In genomic region chr2:44779793-44780192, GRCh38 we compare ENCODE assay signal across 22 cellular contexts.
A peak's percentile ranks its signal among the peaks of the same experiment; 100 is the strongest.
DNase-seq lines count a peak whose midpoint lies in the region; ATAC-seq, FAIRE-seq and TF ChIP-seq lines count a peak whose summit lies in the region.
"Had no signal": no experiment of that assay in that cellular context is flagged by ENCODE, and none has a peak within 500 bp of the region (broad histone marks: within the 10 kb centered on the region; RNA-seq: fewer than 3 reads in every experiment).

No MANE protein-coding gene starts in this region.

- no peaks in the 10 kb centered on the region for H3K79me1 ChIP-seq in H1 (ENCODE audit: low read depth, low read length)

- H3K4me3 ChIP-seq in GM12875 (ENCODE audit: low read depth, low read length) = peak overlapping the region; percentile 46
- H3K4me3 ChIP-seq in H1 (ENCODE audit: extremely low read depth in 1 of 4, insufficient read depth in 2 of 4, low read depth in 3 of 4, low read length in 4 of 4) = peak overlapping the region in 1 of 4 experiments; percentile 50; a peak in 1 of 8 replicates
- H3K4me3 ChIP-seq in PC-9 = no peak overlapping the region
- no peak overlapping the region for H3K4me3 ChIP-seq in SK-N-SH (ENCODE audit: low read depth in 2 of 2, low read length in 1 of 2)
- H3K4me3 ChIP-seq: GM23248, Peyer's patch had no signal

- BruUV-seq in PC-9 (replicated peaks; lab: Mats Ljungman, UMichigan) = no TSS peak

- H4K20me1 ChIP-seq in H1 (replicated peaks in 1 of 2; ENCODE audit: control insufficient read depth in 1 of 2, insufficient read depth in 2 of 2, low read length in 2 of 2) (no peaks in the 10 kb centered on the region), PC-9 (ENCODE audit: insufficient read depth) (no peaks in the 10 kb centered on the region; the same call in 1 of the 2 replicates), SK-N-SH (ENCODE audit: insufficient read depth) (no peaks in the 10 kb centered on the region)

- H4K8ac ChIP-seq in H1 (ENCODE audit: extremely low read depth, insufficient read depth, low read length) = no peak overlapping the region

- H2BK15ac ChIP-seq in H1 (ENCODE audit: low read length) = peak overlapping the region; percentile 20

- H3K4me1 ChIP-seq in H1 (replicated peaks in 1 of 4; ENCODE audit: control insufficient read depth in 3 of 4, insufficient read depth in 4 of 4, low read length in 3 of 4) (peaks cover 16 to 34% (median 29%) of the 10 kb centered on the region in 4 experiments), PC-9 (replicated peaks; ENCODE audit: insufficient read depth) (no peaks in the 10 kb centered on the region), SK-N-SH (ENCODE audit: control insufficient read depth in 1 of 2, insufficient read depth in 2 of 2, low read depth in 1 of 2, low read length in 1 of 2) (peaks cover 0 to 37% of the 10 kb centered on the region in 2 experiments; a peak in 2 of 4 replicates)
- H3K4me1 ChIP-seq: Peyer's patch had no signal

- peak overlapping the region; percentile 1 for H2BK120ac ChIP-seq in H1 (replicated peaks; ENCODE audit: low read depth, low read length)

- TF ChIP-seq RAD21 in H1 (IDR thresholded peaks at IDR 0.05 in 1 of 2, conservative IDR thresholded peaks at IDR 0.05 in 1 of 2; ENCODE audit: low read depth in 2 of 2, low read length in 2 of 2) (no peak), SK-N-SH (IDR thresholded peaks at IDR 0.05; ENCODE audit: low read length) (no peak)

- TF ChIP-seq CTCF in GM12875 (IDR thresholded peaks at IDR 0.05; ENCODE audit: borderline replicate concordance, insufficient read depth, low read depth, low read length) (no peak), H1 (IDR thresholded peaks at IDR 0.05; ENCODE audit: control extremely low read depth in 1 of 3, insufficient read depth in 1 of 3, low read depth in 1 of 3, low read length in 3 of 3) (no peak), PC-9 (conservative IDR thresholded peaks at IDR 0.05) (no peak), SK-N-SH (IDR thresholded peaks at IDR 0.05) (no peak)

- H3F3A ChIP-seq in PC-9 (ENCODE audit: insufficient read depth, low read depth) (no peaks in the 10 kb centered on the region), SK-N-SH (replicated peaks; ENCODE audit: insufficient read depth) (no peaks in the 10 kb centered on the region)

- H3K27ac ChIP-seq in H1 (ENCODE audit: low read depth, low read length) (no peak overlapping the region), PC-9 (no peak overlapping the region), SK-N-SH (ENCODE audit: low read depth in 2 of 2, low read length in 1 of 2) (no peak overlapping the region)
- H3K27ac ChIP-seq: GM23248, HL-60, Peyer's patch had no signal

- H3K56ac ChIP-seq in H1 (replicated peaks; ENCODE audit: insufficient read length, low read depth, low read length) = no peak overlapping the region

- peaks cover 0 to 2% (median 0%) of the 10 kb centered on the region in 4 experiments; a peak in 1 of 7 replicates for H3K27me3 ChIP-seq in H1 (replicated peaks in 1 of 4; ENCODE audit: control insufficient read depth in 3 of 4, extremely low read depth in 1 of 4, insufficient read depth in 3 of 4, low read length in 3 of 4)
- H3K27me3 ChIP-seq in PC-9 (ENCODE audit: insufficient read depth, low read depth) = no peaks in the 10 kb centered on the region
- H3K27me3 ChIP-seq in SK-N-SH (ENCODE audit: insufficient read depth) = no peaks in the 10 kb centered on the region
- H3K27me3 ChIP-seq: Peyer's patch had no signal

- H2BK12ac ChIP-seq in H1 (ENCODE audit: low read depth, low read length) = no peak overlapping the region; the same call in 1 of the 2 replicates

- ATAC-seq in HG03175 (IDR thresholded peaks at IDR 0.05; ENCODE audit: unreplicated experiment) = peak; percentile 31
- ATAC-seq in HG03025 (IDR thresholded peaks at IDR 0.05; ENCODE audit: low FRiP score, unreplicated experiment) = no peak
- ATAC-seq: HCT116 had no signal

- H3K79me2 ChIP-seq in H1 (ENCODE audit: control insufficient read depth in 1 of 2, insufficient read depth in 2 of 2, low read length in 2 of 2) = no peaks in the 10 kb centered on the region
- no peaks in the 10 kb centered on the region for H3K79me2 ChIP-seq in PC-9 (ENCODE audit: low read depth)
- no peaks in the 10 kb centered on the region for H3K79me2 ChIP-seq in SK-N-SH (ENCODE audit: insufficient read depth)

- H3K9me2 ChIP-seq in PC-9 (ENCODE audit: insufficient read depth) = no peaks in the 10 kb centered on the region
- no peaks in the 10 kb centered on the region for H3K9me2 ChIP-seq in SK-N-SH

- H3K36me3 ChIP-seq in H1 (ENCODE audit: control insufficient read depth in 2 of 4, insufficient read depth in 4 of 4, low read length in 3 of 4) (no peaks in the 10 kb centered on the region), PC-9 (ENCODE audit: low read depth) (no peaks in the 10 kb centered on the region), SK-N-SH (replicated peaks in 1 of 2; ENCODE audit: control insufficient read depth in 1 of 2, insufficient read depth in 2 of 2, low read length in 1 of 2) (no peaks in the 10 kb centered on the region)
- H3K36me3 ChIP-seq: Peyer's patch had no signal

- no peak overlapping the region for H3K4ac ChIP-seq in H1 (replicated peaks; ENCODE audit: insufficient read length, low read depth, low read length)

- H3K18ac ChIP-seq in H1 (ENCODE audit: extremely low read depth, low read length) = no peak overlapping the region; the same call in 1 of the 2 replicates

- 88% methylated on average over 2 of the region's 2 CpGs; no CpG with 5 or more reads in 1 of the 2 experiments for WGBS in H1 (ENCODE audit: extremely low coverage in 1 of 2, insufficient coverage in 1 of 2, insufficient read length in 1 of 2, insufficient replicate concordance in 2 of 2, low coverage in 1 of 2, low lambda C conversion rate in 2 of 2, missing lambda C conversion rate in 1 of 2), 2 experiments
- WGBS in SK-N-SH (ENCODE audit: low lambda C conversion rate) = 34% methylated on average over 2 of the region's 2 CpGs

- CTCF ChIA-PET in H1 (lab: Charles Lee; ENCODE audit: partially characterized antibody) (interaction anchor here (0.6 to 3.3 kb wide), 13 partner anchors 10 to 452 kb away, joined by 3 to 18 read pairs (median 4); no protein-coding TSS in a partner anchor), PC-9 (lab: Charles Lee) (no interaction called here), SK-N-SH (lab: Yijun Ruan, JAX) (interaction anchor here (1.0 to 3.2 kb wide), 7 partner anchors 9 to 387 kb away, joined by 3 to 11 read pairs (median 3); no protein-coding TSS in a partner anchor)

- FAIRE-seq in H1 (lab: Jason Lieb, UNC) = no peak

- H3K9ac ChIP-seq in H1 (replicated peaks in 1 of 4; ENCODE audit: extremely low read depth in 1 of 4, low read depth in 3 of 4, low read length in 3 of 4) (no peak overlapping the region), SK-N-SH (no peak overlapping the region)
- H3K9ac ChIP-seq: GM23248 had no signal

- TF ChIP-seq POLR2A in H1 (IDR thresholded peaks at IDR 0.05; ENCODE audit: control extremely low read depth in 1 of 2, low read depth in 2 of 2, low read length in 2 of 2) = no peak

- no peak for DNase-seq in H1 (ENCODE audit: low read depth in 1 of 2, low spot score in 2 of 2)
- DNase-seq in PC-9 = no peak
- no peak for DNase-seq in SK-N-SH
- no peak for DNase-seq in stimulated activated naive CD4-positive, alpha-beta T cell treated with Interleukin-2 at 50 U/mL for 16 hours (lab: John Stamatoyannopoulos, UW)
- DNase-seq: ACHN; AML-193; Caco-2; CD4-positive, alpha-beta T cell; GDM1; GM23248; IMR-90; NCI-H1417 treated with DMSO at 0.1 percent for 48 hours; NCI-H187 treated with DMSO at 0.1 percent for 48 hours; NCI-H226; NCI-H524; Peyer's patch; SW 1271 had no signal

- no peak overlapping the region for H4K5ac ChIP-seq in H1 (ENCODE audit: insufficient read length, low read depth, low read length)

- no peak overlapping the region for H3K23ac ChIP-seq in H1 (ENCODE audit: insufficient read length)

- H2BK5ac ChIP-seq in H1 (ENCODE audit: low read depth, low read length) = no peak overlapping the region; the same call in 1 of the 2 replicates

- POLR2A ChIA-PET in H1 (lab: Charles Lee; ENCODE audit: partially characterized antibody) = interaction anchor here (0.9 to 4.1 kb wide), 10 partner anchors 10 to 511 kb away, joined by 3 to 27 read pairs (median 4); no protein-coding TSS in a partner anchor
- POLR2A ChIA-PET in PC-9 (lab: Charles Lee; ENCODE audit: unreplicated experiment) = interaction anchor here (0.6 kb wide), 1 partner anchor 567 kb away, joined by 3 read pairs; no protein-coding TSS in a partner anchor
- POLR2A ChIA-PET in SK-N-SH (lab: Yijun Ruan, JAX) = no interaction called here

- H3K4me2 ChIP-seq in H1 (ENCODE audit: insufficient read depth in 1 of 2, low read depth in 2 of 2, low read length in 2 of 2) (peak overlapping the region in 1 of 2 experiments; percentile 82; a peak in 2 of 4 replicates), PC-9 (no peak overlapping the region), SK-N-SH (no peak overlapping the region)

- peaks cover 0 to 4% of the 10 kb centered on the region in 2 experiments; a peak in 1 of 4 replicates for H3K9me3 ChIP-seq in H1 (ENCODE audit: insufficient read depth in 2 of 2, low read depth in 1 of 2, low read length in 1 of 2)
- H3K9me3 ChIP-seq in PC-9 (ENCODE audit: insufficient read depth, low read depth) = peaks cover 3% of the 10 kb centered on the region; the same call in 1 of the 2 replicates
- H3K9me3 ChIP-seq in SK-N-SH = no peaks in the 10 kb centered on the region
- H3K9me3 ChIP-seq: Peyer's patch had no signal

- peak overlapping the region; percentile 77 for H4K91ac ChIP-seq in H1 (replicated peaks; ENCODE audit: insufficient read length, low read length)

- peaks cover 8% of the 10 kb centered on the region; the same call in 1 of the 2 replicates for H3K23me2 ChIP-seq in H1 (ENCODE audit: low read depth, low read length)

- H2AK5ac ChIP-seq in H1 (ENCODE audit: low read depth, low read length) = peak overlapping the region; percentile 31; the same call in 1 of the 2 replicates

- TF ChIP-seq EP300 in H1 (IDR thresholded peaks at IDR 0.05; ENCODE audit: borderline replicate concordance in 1 of 2, low read depth in 2 of 2, low read length in 2 of 2) (no peak), SK-N-SH (IDR thresholded peaks at IDR 0.05; ENCODE audit: borderline replicate concordance in 1 of 2, low read depth in 1 of 2, low read length in 1 of 2) (no peak)

- H3K14ac ChIP-seq in H1 (ENCODE audit: insufficient read length) = no peak overlapping the region

- H2AFZ ChIP-seq in H1 (ENCODE audit: low read length) = no peak overlapping the region
- no peak overlapping the region for H2AFZ ChIP-seq in PC-9
- H2AFZ ChIP-seq in SK-N-SH (ENCODE audit: low read depth) = no peak overlapping the region
- H2AFZ ChIP-seq: GM23248 had no signal

- intact Hi-C loops in PC-9 (cut with micrococcal nuclease; ENCODE audit: unreplicated experiment) = no loop called here

- no peak overlapping the region for H2BK20ac ChIP-seq in H1 (ENCODE audit: low read length)

TF ChIP-seq in H1, 55 proteins besides CTCF, POLR2A, EP300 and RAD21 (continues in another document):
- TF ChIP-seq RBBP5 (IDR thresholded peaks at IDR 0.05; ENCODE audit: borderline replicate concordance, low read depth, low read length) (no peak), CTBP2 (IDR thresholded peaks at IDR 0.05; ENCODE audit: borderline replicate concordance, insufficient read depth, insufficient read length, low read length) (no peak)

TF ChIP-seq in SK-N-SH, 30 proteins besides CTCF, POLR2A, EP300 and RAD21 (continues in another document):
- TF ChIP-seq ELF1 (IDR thresholded peaks at IDR 0.05) = no peak
- no peak for TF ChIP-seq EZH2phosphoT487 (IDR thresholded peaks at IDR 0.05; ENCODE audit: borderline replicate concordance, low read depth)
